In genomic region chr1:154959448-154959825, GRCh38 we compare ENCODE assay signal across 14 cellular contexts. TPM values are rescaled to one million over a fixed set of nuclear protein-coding genes. Genes with fewer than 3 reads are reported as not detected.
DNase-seq lines count a peak whose midpoint lies in the region; ATAC-seq and TF ChIP-seq lines count a peak whose summit lies in the region.
"Had no signal": no experiment of that assay in that cellular context is flagged by ENCODE, and none has a peak within 500 bp of the region (broad histone marks: within the 10 kb centered on the region; RNA-seq: fewer than 3 reads in every experiment).

No MANE protein-coding gene starts in this region.

- H3K27ac ChIP-seq in 22Rv1 = peak overlapping the region; percentile 59; the same call in 1 of the 2 replicates
- H3K27ac ChIP-seq in BLaER1 treated with 17β-estradiol and CSF1 and Interleukin-3, amounts not matched to agents 10 nM and 100 nM = peak overlapping the region in 3 of 11 experiments; percentile 17 to 54 (median 38); a peak in 4 of 22 replicates

- peak overlapping the region in 6 of 11 experiments; percentile 10 to 74 (median 26); a peak in 7 of 22 replicates for H3K9ac ChIP-seq in BLaER1 treated with 17β-estradiol and CSF1 and Interleukin-3, amounts not matched to agents 10 nM and 100 nM

- no peaks in the 10 kb centered on the region for H3K9me3 Mint-ChIP-seq in activated T-helper 1 cell treated with anti-CD3 and anti-CD28 coated beads, Interleukin-12 subunit alpha, Interleukin-12 subunit beta, Interleukin-2, Interleukin-4 antibody, amounts not matched to agents 30 ng/mL and 10 ng/mL and 1 ng/mL, durations not matched to agents 14 hours and 24 hours and 36 hours

- H3K27ac Mint-ChIP-seq in activated T-helper 1 cell treated with anti-CD3 and anti-CD28 coated beads, Interleukin-12 subunit alpha, Interleukin-12 subunit beta, Interleukin-2, Interleukin-4 antibody, amounts not matched to agents 30 ng/mL and 10 ng/mL and 1 ng/mL, durations not matched to agents 14 hours and 24 hours and 36 hours = no peak overlapping the region

- H3K4me1 ChIP-seq in BLaER1 treated with 17β-estradiol and CSF1 and Interleukin-3, amounts not matched to agents 10 nM and 100 nM = peaks cover 72 to 85% (median 78%) of the 10 kb centered on the region in 10 experiments
- H3K4me1 ChIP-seq in mucosa of descending colon (ENCODE audit: low read depth) = peaks cover 33% of the 10 kb centered on the region

- intact Hi-C loops in activated T-helper 1 cell treated with anti-CD3 and anti-CD28 coated beads, Interleukin-12 subunit alpha, Interleukin-12 subunit beta, Interleukin-2, Interleukin-4 antibody, amounts not matched to agents 30 ng/mL and 10 ng/mL and 1 ng/mL, durations not matched to agents 14 hours and 24 hours and 36 hours (cut with micrococcal nuclease) = loop anchor here (5.0 kb wide), 1 partner anchor 352 kb away; the partner anchor contains the start of gene ADAR
- intact Hi-C loops in mucosa of descending colon (cut with DNase I, micrococcal nuclease) = no loop called here

- peak overlapping the region; percentile 96 for H3K4me3 Mint-ChIP-seq in activated T-helper 1 cell treated with anti-CD3 and anti-CD28 coated beads, Interleukin-12 subunit alpha, Interleukin-12 subunit beta, Interleukin-2, Interleukin-4 antibody, amounts not matched to agents 30 ng/mL and 10 ng/mL and 1 ng/mL, durations not matched to agents 14 hours and 24 hours and 36 hours

- peaks cover 2% of the 10 kb centered on the region for H3K27me3 Mint-ChIP-seq in activated T-helper 1 cell treated with anti-CD3 and anti-CD28 coated beads, Interleukin-12 subunit alpha, Interleukin-12 subunit beta, Interleukin-2, Interleukin-4 antibody, amounts not matched to agents 30 ng/mL and 10 ng/mL and 1 ng/mL, durations not matched to agents 14 hours and 24 hours and 36 hours (ENCODE audit: insufficient read depth)

- H3K4me1 Mint-ChIP-seq in activated T-helper 1 cell treated with anti-CD3 and anti-CD28 coated beads, Interleukin-12 subunit alpha, Interleukin-12 subunit beta, Interleukin-2, Interleukin-4 antibody, amounts not matched to agents 30 ng/mL and 10 ng/mL and 1 ng/mL, durations not matched to agents 14 hours and 24 hours and 36 hours (ENCODE audit: low read depth) = peaks cover 57% of the 10 kb centered on the region

- DNase-seq in activated T-helper 1 cell treated with anti-CD3 and anti-CD28 coated beads, Interleukin-12 subunit alpha, Interleukin-12 subunit beta, Interleukin-2, Interleukin-4 antibody, amounts not matched to agents 30 ng/mL and 10 ng/mL and 1 ng/mL, durations not matched to agents 14 hours and 24 hours and 36 hours (ENCODE audit: low spot score) = no peak
- DNase-seq in mucosa of descending colon (peak in 2 of 3 donors; percentile 30 to 47), activated gamma-delta T cell (lab: John Stamatoyannopoulos, UW) (no peak)
- DNase-seq: HCEC 1CT; mesenchymal stem cell; NK-92 treated with Interleukin-12 subunit alpha and Interleukin-12 subunit beta, amount 100 ng/mL, for 24 hours; SHP77; stimulated activated CD4-positive, alpha-beta T cell treated with anti-CD3 and anti-CD28 coated beads, Interleukin-12 subunit alpha, Interleukin-12 subunit beta, amount 100 ng/mL, for 4 hours had no signal

- peaks cover 0 to 20% (median 5%) of the 10 kb centered on the region in 11 experiments; a peak in 10 of 22 replicates for H4K20me1 ChIP-seq in BLaER1 treated with 17β-estradiol and CSF1 and Interleukin-3, amounts not matched to agents 10 nM and 100 nM

- no peaks in the 10 kb centered on the region for H3K9me3 ChIP-seq in BLaER1 treated with 17β-estradiol and CSF1 and Interleukin-3, amounts not matched to agents 10 nM and 100 nM (replicated peaks in 1 of 11)
- no peaks in the 10 kb centered on the region for H3K9me3 ChIP-seq in mucosa of descending colon

- H3K36me3 Mint-ChIP-seq in activated T-helper 1 cell treated with anti-CD3 and anti-CD28 coated beads, Interleukin-12 subunit alpha, Interleukin-12 subunit beta, Interleukin-2, Interleukin-4 antibody, amounts not matched to agents 30 ng/mL and 10 ng/mL and 1 ng/mL, durations not matched to agents 14 hours and 24 hours and 36 hours (ENCODE audit: low read depth) = peaks cover 35% of the 10 kb centered on the region

- H3K27me3 ChIP-seq in BLaER1 treated with 17β-estradiol and CSF1 and Interleukin-3, amounts not matched to agents 10 nM and 100 nM = no peaks in the 10 kb centered on the region

- H3K36me3 ChIP-seq in BLaER1 treated with 17β-estradiol and CSF1 and Interleukin-3, amounts not matched to agents 10 nM and 100 nM = peaks cover 31 to 46% (median 40%) of the 10 kb centered on the region in 11 experiments
- H3K36me3 ChIP-seq in mucosa of descending colon (ENCODE audit: low read depth) = no peaks in the 10 kb centered on the region

- ATAC-seq in mucosa of descending colon (no peak), GM21576 (IDR thresholded peaks at IDR 0.05; ENCODE audit: unreplicated experiment) (no peak), GM19351 (IDR thresholded peaks at IDR 0.05; ENCODE audit: unreplicated experiment) (no peak), GM18511 (IDR thresholded peaks at IDR 0.05; ENCODE audit: unreplicated experiment) (no peak)
- ATAC-seq: HepG2 had no signal

- peak overlapping the region in 5 of 10 experiments; percentile 6 to 81 (median 72); a peak in 5 of 20 replicates for H3K4me3 ChIP-seq in BLaER1 treated with 17β-estradiol and CSF1 and Interleukin-3, amounts not matched to agents 10 nM and 100 nM
- no peak overlapping the region for H3K4me3 ChIP-seq in mucosa of descending colon

- peak overlapping the region; percentile 21 to 99 (median 92); a peak in 16 of 22 replicates for H3K4me2 ChIP-seq in BLaER1 treated with 17β-estradiol and CSF1 and Interleukin-3, amounts not matched to agents 10 nM and 100 nM

- TF ChIP-seq CTCF in 22Rv1 (IDR thresholded peaks at IDR 0.05) (no peak), mucosa of descending colon (IDR thresholded peaks at IDR 0.05) (no peak)

RNA-seq across cellular contexts. Expression of gene PYGO2, which starts 2.1 kb away (rescaled TPM):
- total RNA-seq in activated T-helper 1 cell treated with anti-CD3 and anti-CD28 coated beads, Interleukin-12 subunit alpha, Interleukin-12 subunit beta, Interleukin-2, Interleukin-4 antibody, amounts not matched to agents 30 ng/mL and 10 ng/mL and 1 ng/mL, durations not matched to agents 14 hours and 24 hours and 36 hours = 34.7 and 35.0 TPM in 2 replicates
- total RNA-seq in mucosa of descending colon = 10 to 100 TPM; 22.8 to 34.3 (median 25.8) TPM

RNA-seq across cellular contexts. Expression of gene PBXIP1, which starts 3.5 kb away (rescaled TPM):
- total RNA-seq in activated T-helper 1 cell treated with anti-CD3 and anti-CD28 coated beads, Interleukin-12 subunit alpha, Interleukin-12 subunit beta, Interleukin-2, Interleukin-4 antibody, amounts not matched to agents 30 ng/mL and 10 ng/mL and 1 ng/mL, durations not matched to agents 14 hours and 24 hours and 36 hours = 25.1 and 27.9 TPM in 2 replicates
- 100 to 1,000 TPM in 1 of 3 donors, 10 to 100 TPM in 2; 35.6 to 146 (median 49.4) TPM for total RNA-seq in mucosa of descending colon

RNA-seq across cellular contexts. Expression of gene SHC1, which starts 11.1 kb away (rescaled TPM):
- total RNA-seq in activated T-helper 1 cell treated with anti-CD3 and anti-CD28 coated beads, Interleukin-12 subunit alpha, Interleukin-12 subunit beta, Interleukin-2, Interleukin-4 antibody, amounts not matched to agents 30 ng/mL and 10 ng/mL and 1 ng/mL, durations not matched to agents 14 hours and 24 hours and 36 hours = 61.4 and 62.3 TPM in 2 replicates
- total RNA-seq in mucosa of descending colon = 100 to 1,000 TPM in 2 of 3 donors, 10 to 100 TPM in 1; 92.7 to 130 (median 122) TPM

RNA-seq across cellular contexts. Expression of gene CKS1B, which starts 15.0 kb away (rescaled TPM):
- 151 and 158 TPM in 2 replicates for total RNA-seq in activated T-helper 1 cell treated with anti-CD3 and anti-CD28 coated beads, Interleukin-12 subunit alpha, Interleukin-12 subunit beta, Interleukin-2, Interleukin-4 antibody, amounts not matched to agents 30 ng/mL and 10 ng/mL and 1 ng/mL, durations not matched to agents 14 hours and 24 hours and 36 hours
- 10 to 100 TPM; 26.8 to 52.4 (median 29.3) TPM for total RNA-seq in mucosa of descending colon

RNA-seq across cellular contexts. Expression of gene PMVK, which starts 22.9 kb away (rescaled TPM):
- 42.5 and 43.3 TPM in 2 replicates for total RNA-seq in activated T-helper 1 cell treated with anti-CD3 and anti-CD28 coated beads, Interleukin-12 subunit alpha, Interleukin-12 subunit beta, Interleukin-2, Interleukin-4 antibody, amounts not matched to agents 30 ng/mL and 10 ng/mL and 1 ng/mL, durations not matched to agents 14 hours and 24 hours and 36 hours
- 10 to 100 TPM; 28.4 to 37.6 (median 35.8) TPM for total RNA-seq in mucosa of descending colon

Comparison
In these comparisons a context has a peak if more than half of its experiments do, and no peak if none do; other contexts are left out.
1. DNase-seq: peak in mucosa of descending colon (2 of 3); none in activated T-helper 1 cell treated with anti-CD3 and anti-CD28 coated beads, Interleukin-12 subunit alpha, Interleukin-12 subunit beta, Interleukin-2, Interleukin-4 antibody, amounts not matched to agents 30 ng/mL and 10 ng/mL and 1 ng/mL, durations not matched to agents 14 hours and 24 hours and 36 hours (single experiment) and activated gamma-delta T cell (single experiment).